ENCODE assay signal across 1 cellular context in genomic region chr11:116828632-116829524, GRCh38.
TF ChIP-seq lines count a peak whose summit lies in the region.

No MANE protein-coding gene starts in this region.

TF ChIP-seq in K562, 482 proteins besides CTCF, POLR2A, EP300 and RAD21:
- TF ChIP-seq ZFP36 (IDR thresholded peaks at IDR 0.05; ENCODE audit: low read depth, low read length, partially characterized antibody) (no peak), ZNF512 (tag; IDR thresholded peaks at IDR 0.05) (no peak), HSF4 (CRISPR knock-in tag; IDR thresholded peaks at IDR 0.05; ENCODE audit: borderline replicate concordance) (no peak), U2AF1 (optimal IDR thresholded peaks at IDR 0.05; ENCODE audit: low read depth, low read length) (no peak), CCNT2 (IDR thresholded peaks at IDR 0.05; ENCODE audit: borderline replicate concordance, extremely low read depth, insufficient read length, low read depth, low read length) (no peak), CAMTA2 (CRISPR knock-in tag; conservative IDR thresholded peaks at IDR 0.05) (no peak), PHF8 (IDR thresholded peaks at IDR 0.05; ENCODE audit: borderline replicate concordance, low read length) (no peak), MAFK (IDR thresholded peaks at IDR 0.05; ENCODE audit: low read length) (no peak)
